Comparison of ENCODE assay signal across 27 cellular contexts in the genomic region with DNA sequence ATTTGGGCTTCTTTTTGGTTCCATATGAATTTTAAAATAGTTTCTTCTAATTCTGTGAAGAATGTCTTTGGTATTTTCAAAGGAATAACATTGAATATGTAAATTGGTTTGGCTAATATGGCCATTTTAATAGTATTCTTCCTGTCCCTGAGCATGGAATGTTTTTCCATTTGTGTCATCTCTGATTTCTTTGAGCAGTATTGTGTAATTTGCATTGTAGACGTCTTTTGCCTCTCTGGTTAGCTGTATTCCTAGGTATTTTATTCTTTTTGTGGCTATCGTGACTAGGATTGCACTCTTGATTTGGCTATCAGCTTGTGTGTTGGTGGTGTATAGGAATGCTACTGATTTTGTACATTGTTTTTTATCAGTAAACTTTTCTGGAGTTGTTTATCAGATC.
"Had no signal": no experiment of that assay in that cellular context is flagged by ENCODE, and none has a peak within 500 bp of the region (broad histone marks: within the 10 kb centered on the region; RNA-seq: fewer than 3 reads in every experiment).

No MANE protein-coding gene starts in this region.

- H3K27ac ChIP-seq: brain microvascular endothelial cell, coronary artery, dorsolateral prefrontal cortex, foreskin keratinocyte, gastrocnemius medialis, heart left ventricle had no signal

- ATAC-seq: activated CD4-positive, alpha-beta T cell treated with anti-CD3 and anti-CD28 coated beads for 36 hours; activated CD8-positive, alpha-beta memory T cell treated with anti-CD3 and anti-CD28 coated beads, Interleukin-2, amount 10 ng/mL, durations not matched to agents 7 days and 5 days; activated CD8-positive, alpha-beta T cell treated with anti-CD3 and anti-CD28 coated beads, Interleukin-2, amount 10 ng/mL, durations not matched to agents 7 days and 5 days; activated naive CD8-positive, alpha-beta T cell treated with anti-CD3 and anti-CD28 coated beads, Interleukin-2, amount 50 U/mL, for 24 hours; foreskin keratinocyte; gastrocnemius medialis; heart left ventricle had no signal

- H3K4me3 ChIP-seq: coronary artery, dorsolateral prefrontal cortex, gastrocnemius medialis, heart left ventricle had no signal

- FAIRE-seq: bronchial epithelial cell had no signal

- DNase-seq: activated CD4-positive, alpha-beta memory T cell treated with anti-CD3 and anti-CD28 coated beads for 36 hours; activated CD4-positive, alpha-beta T cell treated with anti-CD3 and anti-CD28 coated beads for 36 hours; activated CD4-positive, alpha-beta T cell treated with anti-CD3 and anti-CD28 coated beads, Interleukin-2, amount 10 ng/mL, durations not matched to agents 24 days and 14 days; activated CD4-positive, CD25-positive, alpha-beta regulatory T cell; activated CD4-positive, CD25-positive, alpha-beta regulatory T cell treated with anti-CD3 and anti-CD28 coated beads, Interleukin-2, amount 50 U/mL, for 72 hours; activated CD8-positive, alpha-beta memory T cell treated with anti-CD3 and anti-CD28 coated beads, Interleukin-2, amount 10 ng/mL, durations not matched to agents 7 days and 5 days; activated CD8-positive, alpha-beta memory T cell treated with anti-CD3 and anti-CD28 coated beads, Interleukin-2, amount 50 U/mL, for 4 hours; activated CD8-positive, alpha-beta T cell treated with anti-CD3 and anti-CD28 coated beads, Interleukin-2, amount 10 ng/mL, durations not matched to agents 7 days and 5 days; activated effector memory CD4-positive, alpha-beta T cell treated with anti-CD3 and anti-CD28 coated beads, Interleukin-2, amount 50 U/mL, for 16 hours; activated naive CD4-positive, alpha-beta T cell treated with anti-CD3 and anti-CD28 coated beads for 36 hours; activated naive CD8-positive, alpha-beta T cell treated with anti-CD3 and anti-CD28 coated beads for 36 hours; activated naive CD8-positive, alpha-beta T cell treated with anti-CD3 and anti-CD28 coated beads, Interleukin-2, amount 50 U/mL, for 24 hours; activated T-cell treated with anti-CD3 and anti-CD28 coated beads, Interleukin-2, amount 50 U/mL, for 1 hour; activated T-cell treated with anti-CD3 and anti-CD28 coated beads, Interleukin-2, amount 50 U/mL, for 48 hours; amniotic stem cell; anterior cingulate cortex; brain microvascular endothelial cell; dorsolateral prefrontal cortex; effector memory CD4-positive, alpha-beta T cell; endodermal cell; gastrocnemius medialis; glutamatergic neuron; heart left ventricle; T-helper 2 cell had no signal

- H3K36me3 ChIP-seq: brain microvascular endothelial cell, gastrocnemius medialis, heart left ventricle had no signal

- H3K4me1 ChIP-seq: foreskin keratinocyte, gastrocnemius medialis, heart left ventricle had no signal

- H3K27me3 ChIP-seq: brain microvascular endothelial cell, dorsolateral prefrontal cortex, foreskin keratinocyte, gastrocnemius medialis, heart left ventricle had no signal

- H3K9me3 ChIP-seq: gastrocnemius medialis, heart left ventricle had no signal
